ENCODE assay signal across 10 cellular contexts in genomic region chr6:31813463-31813849, GRCh38. TPM values are rescaled to one million over a fixed set of nuclear protein-coding genes. Genes with fewer than 3 reads are reported as not detected.
A peak's percentile ranks its signal among the peaks of the same experiment; 100 is the strongest.
DNase-seq lines count a peak whose midpoint lies in the region; TF ChIP-seq lines count a peak whose summit lies in the region.
"Had no signal": no experiment of that assay in that cellular context is flagged by ENCODE, and none has a peak within 500 bp of the region (broad histone marks: within the 10 kb centered on the region; RNA-seq: fewer than 3 reads in every experiment).

No MANE protein-coding gene starts in this region.

- no peaks in the 10 kb centered on the region for H3K9me3 Mint-ChIP-seq in activated naive CD4-positive, alpha-beta T cell treated with anti-CD3 and anti-CD28 coated beads for 36 hours
- peaks cover 4% of the 10 kb centered on the region for H3K9me3 Mint-ChIP-seq in mesothelial cell of epicardium

- DNase-seq in activated naive CD4-positive, alpha-beta T cell treated with anti-CD3 and anti-CD28 coated beads for 36 hours: no peak
- no peak for DNase-seq in activated naive CD4-positive, alpha-beta T cell treated with Interleukin-2 at 50 U/mL for 16 hours
- DNase-seq in mammary epithelial cell (no peak), mesothelial cell of epicardium (ENCODE audit: low spot score in 2 of 2, unreplicated experiment in 2 of 2) (no peak), tibial nerve (ENCODE audit: low spot score in 2 of 2) (no peak), NCI-H226 (no peak), NCI-H2081 (lab: John Stamatoyannopoulos, UW) (no peak), HEK293T (ENCODE audit: extremely low spot score) (no peak)
- DNase-seq: activated CD4-positive, alpha-beta T cell treated with anti-CD3 and anti-CD28 coated beads, Interleukin-2, amount 50 U/mL, for 4 hours; NCI-H1930 had no signal

- 97% methylated on average over 7 of the region's 7 CpGs for WGBS in mammary epithelial cell (ENCODE audit: low coverage, missing lambda C conversion rate)
- WGBS in tibial nerve, 2 donors: 97 to 98% methylated on average over 7 of the region's 7 CpGs

- peak overlapping the region; percentile 96 for H3K27ac Mint-ChIP-seq in activated naive CD4-positive, alpha-beta T cell treated with anti-CD3 and anti-CD28 coated beads for 36 hours
- peak overlapping the region; percentile 98 for H3K27ac Mint-ChIP-seq in mesothelial cell of epicardium

- H3K27ac ChIP-seq in mammary epithelial cell (ENCODE audit: insufficient read depth, low read depth, low read length) (peak overlapping the region; percentile 81), tibial nerve (peak overlapping the region; percentile 96 to 100 (median 98))

- H3K36me3 ChIP-seq in mammary epithelial cell (ENCODE audit: insufficient read depth, low read length) (no peaks in the 10 kb centered on the region), tibial nerve (peaks cover 0 to 17% (median 0%) of the 10 kb centered on the region in 3 donors)

- TF ChIP-seq POLR2A in tibial nerve (IDR thresholded peaks at IDR 0.05): no peak

- TF ChIP-seq EP300 in tibial nerve (IDR thresholded peaks at IDR 0.05): no peak

- H3K4me2 ChIP-seq in mammary epithelial cell (ENCODE audit: insufficient read depth, low read depth, low read length): peak overlapping the region; percentile 38

- H3K4me1 Mint-ChIP-seq in activated naive CD4-positive, alpha-beta T cell treated with anti-CD3 and anti-CD28 coated beads for 36 hours (ENCODE audit: low read depth): peaks cover 46% of the 10 kb centered on the region
- H3K4me1 Mint-ChIP-seq in mesothelial cell of epicardium: peaks cover 27% of the 10 kb centered on the region

- peaks cover 16% of the 10 kb centered on the region for H3K79me2 ChIP-seq in mammary epithelial cell (ENCODE audit: insufficient read depth, low read length)

- H3K9me3 ChIP-seq in mammary epithelial cell (replicated peaks; ENCODE audit: insufficient read depth, low read length) (no peaks in the 10 kb centered on the region), tibial nerve (no peaks in the 10 kb centered on the region)

- no peak for TF ChIP-seq CTCF in mammary epithelial cell (conservative IDR thresholded peaks at IDR 0.05 in 1 of 2, IDR thresholded peaks at IDR 0.05 in 1 of 2; ENCODE audit: extremely low read depth in 1 of 2, insufficient read depth in 1 of 2, low read depth in 1 of 2, low read length in 2 of 2)
- TF ChIP-seq CTCF in mesothelial cell of epicardium (IDR thresholded peaks at IDR 0.05; ENCODE audit: unreplicated experiment): no peak
- no peak for TF ChIP-seq CTCF in tibial nerve (IDR thresholded peaks at IDR 0.05)

- intact Hi-C loops in activated naive CD4-positive, alpha-beta T cell treated with anti-CD3 and anti-CD28 coated beads for 36 hours (cut with micrococcal nuclease): loop anchor here (2.0 kb wide), 3 partner anchors 13 to 149 kb away; partner anchors contain the start of genes GPANK1 and HSPA1B
- intact Hi-C loops in mammary epithelial cell (cut with micrococcal nuclease): no loop called here

- no peaks in the 10 kb centered on the region for H3K27me3 Mint-ChIP-seq in activated naive CD4-positive, alpha-beta T cell treated with anti-CD3 and anti-CD28 coated beads for 36 hours (ENCODE audit: low read depth)
- no peaks in the 10 kb centered on the region for H3K27me3 Mint-ChIP-seq in mesothelial cell of epicardium (ENCODE audit: low read depth)

- dilution Hi-C loops in mammary epithelial cell (cut with HindIII; ENCODE audit: low sequenced_read_pairs): no loop called here

- H3K36me3 Mint-ChIP-seq in activated naive CD4-positive, alpha-beta T cell treated with anti-CD3 and anti-CD28 coated beads for 36 hours (ENCODE audit: low read depth): no peaks in the 10 kb centered on the region
- peaks cover 8% of the 10 kb centered on the region for H3K36me3 Mint-ChIP-seq in mesothelial cell of epicardium

- no peaks in the 10 kb centered on the region for H4K20me1 ChIP-seq in mammary epithelial cell (ENCODE audit: insufficient read depth, low read length)

- H2AFZ ChIP-seq in mammary epithelial cell (ENCODE audit: low read depth, low read length): peak overlapping the region; percentile 82

- peak overlapping the region; percentile 67 for H3K4me3 Mint-ChIP-seq in activated naive CD4-positive, alpha-beta T cell treated with anti-CD3 and anti-CD28 coated beads for 36 hours
- H3K4me3 Mint-ChIP-seq in mesothelial cell of epicardium: no peak overlapping the region

- H3K27me3 ChIP-seq in mammary epithelial cell (ENCODE audit: insufficient read depth, low read length) (no peaks in the 10 kb centered on the region), tibial nerve (no peaks in the 10 kb centered on the region)

- peaks cover 15% of the 10 kb centered on the region for H3K4me1 ChIP-seq in mammary epithelial cell (ENCODE audit: insufficient read depth, low read length)
- H3K4me1 ChIP-seq in tibial nerve: peaks cover 0 to 24% (median 19%) of the 10 kb centered on the region in 4 donors

- BruUV-seq in mammary epithelial cell (replicated peaks; lab: Mats Ljungman, UMichigan): no TSS peak

- H3K4me3 ChIP-seq in mammary epithelial cell (replicated peaks in 1 of 3; ENCODE audit: insufficient read depth in 1 of 3, low read depth in 2 of 3, low read length in 3 of 3) (peak overlapping the region in 1 of 3 experiments; percentile 35), tibial nerve (peak overlapping the region in 1 of 4 donors; percentile 71)

- CTCF ChIA-PET in activated naive CD4-positive, alpha-beta T cell treated with anti-CD3 and anti-CD28 coated beads for 36 hours (lab: Charles Lee): interaction anchor here (1.0 to 1.7 kb wide), 5 partner anchors 15 to 76 kb away, joined by 3 to 6 read pairs (median 4); no protein-coding TSS in a partner anchor
- CTCF ChIA-PET in mammary epithelial cell (lab: Charles Lee; ENCODE audit: low non-redundant PET) (no interaction called here), HEK293T (lab: Yijun Ruan, JAX) (interaction anchor here (0.6 to 1.9 kb wide), 3 partner anchors 22 to 315 kb away, joined by 3 to 7 read pairs (median 5); partner anchors contain the start of gene ATF6B)

- peak overlapping the region; percentile 68 for H3K9ac ChIP-seq in mammary epithelial cell (ENCODE audit: insufficient read depth, low read length)

- in situ Hi-C loops in mammary epithelial cell (cut with MboI; ENCODE audit: low sequenced_read_pairs in 2 of 2): no loop called here

- POLR2A ChIA-PET in HEK293T (lab: Yijun Ruan, JAX): interaction anchor here (0.9 to 4.4 kb wide), 13 partner anchors 8 to 1158 kb away, joined by 3 to 104 read pairs (median 8); partner anchors contain the start of genes HSPA1B and VARS1

TF ChIP-seq in HEK293T, 16 proteins besides CTCF, POLR2A, EP300 and RAD21 (continues in another document):
- no peak for TF ChIP-seq CTBP1 (IDR thresholded peaks at IDR 0.05; ENCODE audit: borderline replicate concordance)
- TF ChIP-seq ARNT (IDR thresholded peaks at IDR 0.05): no peak
- TF ChIP-seq FOXM1 (IDR thresholded peaks at IDR 0.05; ENCODE audit: borderline replicate concordance): no peak
- TF ChIP-seq FOXA1 (IDR thresholded peaks at IDR 0.05): no peak
- no peak for TF ChIP-seq L3MBTL2 (conservative IDR thresholded peaks at IDR 0.05)
- TF ChIP-seq HDGF (IDR thresholded peaks at IDR 0.05; ENCODE audit: borderline replicate concordance): no peak
- no peak for TF ChIP-seq SP1 (IDR thresholded peaks at IDR 0.05)
- no peak for TF ChIP-seq ZNF384 (IDR thresholded peaks at IDR 0.05)
- TF ChIP-seq NFRKB (IDR thresholded peaks at IDR 0.05): no peak
- TF ChIP-seq BHLHE40 (IDR thresholded peaks at IDR 0.05; ENCODE audit: borderline replicate concordance): no peak
- no peak for TF ChIP-seq TARDBP (IDR thresholded peaks at IDR 0.05)
- TF ChIP-seq FOXK2 (IDR thresholded peaks at IDR 0.05): no peak
- no peak for TF ChIP-seq PKNOX1 (IDR thresholded peaks at IDR 0.05)
- TF ChIP-seq SUZ12 (IDR thresholded peaks at IDR 0.05): no peak

RNA-seq across cellular contexts. Expression of gene HSPA1L, which starts 1.6 kb away (rescaled TPM):
- under 1 TPM; 0.86 to 0.95 TPM for total RNA-seq in activated naive CD4-positive, alpha-beta T cell treated with anti-CD3 and anti-CD28 coated beads for 36 hours
- total RNA-seq in mammary epithelial cell (under 1 TPM; 0.42 to 0.83 TPM), mesothelial cell of epicardium (1.7 to 2.2 TPM (median 2.1 TPM) in 3 replicates), tibial nerve (1 to 10 TPM in 2 of 4 donors, under 1 TPM in 2; 0.20 to 2.4 (median 1.2) TPM)
- polyA plus RNA-seq in mammary epithelial cell: 0.36 TPM
- polyA minus RNA-seq in mammary epithelial cell: not detected

RNA-seq across cellular contexts. Expression of gene HSPA1A, which starts 1.9 kb away (rescaled TPM):
- 10 to 100 TPM; 19.8 to 23.1 TPM for total RNA-seq in activated naive CD4-positive, alpha-beta T cell treated with anti-CD3 and anti-CD28 coated beads for 36 hours
- 10 to 100 TPM; 67.8 to 99.5 TPM for total RNA-seq in mammary epithelial cell
- polyA plus RNA-seq in mammary epithelial cell: 103 TPM
- polyA minus RNA-seq in mammary epithelial cell: 93.6 TPM
- 61.3 to 70.1 TPM (median 61.7 TPM) in 3 replicates for total RNA-seq in mesothelial cell of epicardium
- total RNA-seq in tibial nerve: 100 to 1,000 TPM; 170 to 304 (median 221) TPM

RNA-seq across cellular contexts. Expression of gene LSM2, which starts 6.7 kb away (rescaled TPM):
- total RNA-seq in activated naive CD4-positive, alpha-beta T cell treated with anti-CD3 and anti-CD28 coated beads for 36 hours: 100 to 1,000 TPM; 172 to 174 TPM
- total RNA-seq in mammary epithelial cell (10 to 100 TPM; 23.8 to 55.0 TPM), mesothelial cell of epicardium (55.8 to 58.2 TPM (median 57.0 TPM) in 3 replicates), tibial nerve (10 to 100 TPM; 23.9 to 31.8 (median 28.4) TPM)
- polyA plus RNA-seq in mammary epithelial cell: 109 TPM
- polyA minus RNA-seq in mammary epithelial cell: 105 TPM

RNA-seq across cellular contexts. Expression of gene HSPA1B, which starts 14.1 kb away (rescaled TPM):
- total RNA-seq in activated naive CD4-positive, alpha-beta T cell treated with anti-CD3 and anti-CD28 coated beads for 36 hours: 10 to 100 TPM; 47.8 to 50.1 TPM
- total RNA-seq in mammary epithelial cell: 10 to 100 TPM; 60.8 to 74.8 TPM
- 32.3 TPM for polyA plus RNA-seq in mammary epithelial cell
- 66.4 TPM for polyA minus RNA-seq in mammary epithelial cell
- total RNA-seq in mesothelial cell of epicardium: 105 to 109 TPM (median 108 TPM) in 3 replicates
- total RNA-seq in tibial nerve: 100 to 1,000 TPM; 134 to 186 (median 168) TPM

RNA-seq across cellular contexts. Expression of gene VARS1, which starts 17.9 kb away (rescaled TPM):
- total RNA-seq in activated naive CD4-positive, alpha-beta T cell treated with anti-CD3 and anti-CD28 coated beads for 36 hours: 100 to 1,000 TPM; 157 to 161 TPM
- 100 to 1,000 TPM in 1 of 2 donors, 10 to 100 TPM in 1; 71.8 to 131 TPM for total RNA-seq in mammary epithelial cell
- polyA plus RNA-seq in mammary epithelial cell: 51.9 TPM
- polyA minus RNA-seq in mammary epithelial cell: 243 TPM
- 82.8 to 90.4 TPM (median 83.8 TPM) in 3 replicates for total RNA-seq in mesothelial cell of epicardium
- total RNA-seq in tibial nerve: 10 to 100 TPM; 40.8 to 58.6 (median 50.1) TPM
